Comparison of ENCODE assay signal across 1 cellular context in the genomic region with DNA sequence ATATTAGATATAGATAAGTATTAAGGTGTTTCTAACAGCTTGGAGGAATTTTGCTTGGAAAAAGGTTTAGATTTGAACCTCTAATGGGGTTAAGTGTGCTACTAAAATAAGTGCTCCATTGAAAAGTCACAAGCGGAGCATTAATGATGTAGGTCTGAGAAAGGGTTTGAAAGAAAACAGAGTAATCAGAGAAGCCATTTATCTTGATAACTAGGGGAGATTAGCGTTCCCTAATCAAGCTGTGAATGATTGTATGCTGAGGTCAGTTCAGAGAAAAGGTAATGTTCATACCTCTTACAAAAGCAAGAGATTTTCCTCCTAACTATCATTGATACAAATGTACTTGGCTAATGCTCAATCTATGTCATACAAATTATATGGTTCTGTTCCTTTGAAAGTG.
TF ChIP-seq lines count a peak whose summit lies in the region.

No MANE protein-coding gene starts in this region.

TF ChIP-seq in WTC11, 78 proteins besides CTCF, POLR2A, EP300 and RAD21 (continued from another document):
- TF ChIP-seq, protein P1, sequence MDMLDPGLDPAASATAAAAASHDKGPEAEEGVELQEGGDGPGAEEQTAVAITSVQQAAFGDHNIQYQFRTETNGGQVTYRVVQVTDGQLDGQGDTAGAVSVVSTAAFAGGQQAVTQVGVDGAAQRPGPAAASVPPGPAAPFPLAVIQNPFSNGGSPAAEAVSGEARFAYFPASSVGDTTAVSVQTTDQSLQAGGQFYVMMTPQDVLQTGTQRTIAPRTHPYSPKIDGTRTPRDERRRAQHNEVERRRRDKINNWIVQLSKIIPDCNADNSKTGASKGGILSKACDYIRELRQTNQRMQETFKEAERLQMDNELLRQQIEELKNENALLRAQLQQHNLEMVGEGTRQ (CRISPR knock-in tag; IDR thresholded peaks at IDR 0.05) = no peak
- TF ChIP-seq, protein P2, sequence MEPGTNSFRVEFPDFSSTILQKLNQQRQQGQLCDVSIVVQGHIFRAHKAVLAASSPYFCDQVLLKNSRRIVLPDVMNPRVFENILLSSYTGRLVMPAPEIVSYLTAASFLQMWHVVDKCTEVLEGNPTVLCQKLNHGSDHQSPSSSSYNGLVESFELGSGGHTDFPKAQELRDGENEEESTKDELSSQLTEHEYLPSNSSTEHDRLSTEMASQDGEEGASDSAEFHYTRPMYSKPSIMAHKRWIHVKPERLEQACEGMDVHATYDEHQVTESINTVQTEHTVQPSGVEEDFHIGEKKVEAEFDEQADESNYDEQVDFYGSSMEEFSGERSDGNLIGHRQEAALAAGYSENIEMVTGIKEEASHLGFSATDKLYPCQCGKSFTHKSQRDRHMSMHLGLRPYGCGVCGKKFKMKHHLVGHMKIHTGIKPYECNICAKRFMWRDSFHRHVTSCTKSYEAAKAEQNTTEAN (CRISPR knock-in tag; IDR thresholded peaks at IDR 0.05) = no peak
- TF ChIP-seq CREB1 (CRISPR knock-in tag; IDR thresholded peaks at IDR 0.05) = no peak
- TF ChIP-seq NR2C2 (CRISPR knock-in tag; IDR thresholded peaks at IDR 0.05) = no peak
- TF ChIP-seq JAZF1 (CRISPR knock-in tag; IDR thresholded peaks at IDR 0.05) = no peak
- TF ChIP-seq, protein P3, sequence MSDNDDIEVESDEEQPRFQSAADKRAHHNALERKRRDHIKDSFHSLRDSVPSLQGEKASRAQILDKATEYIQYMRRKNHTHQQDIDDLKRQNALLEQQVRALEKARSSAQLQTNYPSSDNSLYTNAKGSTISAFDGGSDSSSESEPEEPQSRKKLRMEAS (CRISPR knock-in tag; IDR thresholded peaks at IDR 0.05) = no peak
- TF ChIP-seq, protein P4, sequence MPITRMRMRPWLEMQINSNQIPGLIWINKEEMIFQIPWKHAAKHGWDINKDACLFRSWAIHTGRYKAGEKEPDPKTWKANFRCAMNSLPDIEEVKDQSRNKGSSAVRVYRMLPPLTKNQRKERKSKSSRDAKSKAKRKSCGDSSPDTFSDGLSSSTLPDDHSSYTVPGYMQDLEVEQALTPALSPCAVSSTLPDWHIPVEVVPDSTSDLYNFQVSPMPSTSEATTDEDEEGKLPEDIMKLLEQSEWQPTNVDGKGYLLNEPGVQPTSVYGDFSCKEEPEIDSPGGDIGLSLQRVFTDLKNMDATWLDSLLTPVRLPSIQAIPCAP (CRISPR knock-in tag; IDR thresholded peaks at IDR 0.05) = no peak
- TF ChIP-seq, protein P5, sequence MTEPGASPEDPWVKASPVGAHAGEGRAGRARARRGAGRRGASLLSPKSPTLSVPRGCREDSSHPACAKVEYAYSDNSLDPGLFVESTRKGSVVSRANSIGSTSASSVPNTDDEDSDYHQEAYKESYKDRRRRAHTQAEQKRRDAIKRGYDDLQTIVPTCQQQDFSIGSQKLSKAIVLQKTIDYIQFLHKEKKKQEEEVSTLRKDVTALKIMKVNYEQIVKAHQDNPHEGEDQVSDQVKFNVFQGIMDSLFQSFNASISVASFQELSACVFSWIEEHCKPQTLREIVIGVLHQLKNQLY (CRISPR knock-in tag; IDR thresholded peaks at IDR 0.05) = no peak
